In the genomic region with DNA sequence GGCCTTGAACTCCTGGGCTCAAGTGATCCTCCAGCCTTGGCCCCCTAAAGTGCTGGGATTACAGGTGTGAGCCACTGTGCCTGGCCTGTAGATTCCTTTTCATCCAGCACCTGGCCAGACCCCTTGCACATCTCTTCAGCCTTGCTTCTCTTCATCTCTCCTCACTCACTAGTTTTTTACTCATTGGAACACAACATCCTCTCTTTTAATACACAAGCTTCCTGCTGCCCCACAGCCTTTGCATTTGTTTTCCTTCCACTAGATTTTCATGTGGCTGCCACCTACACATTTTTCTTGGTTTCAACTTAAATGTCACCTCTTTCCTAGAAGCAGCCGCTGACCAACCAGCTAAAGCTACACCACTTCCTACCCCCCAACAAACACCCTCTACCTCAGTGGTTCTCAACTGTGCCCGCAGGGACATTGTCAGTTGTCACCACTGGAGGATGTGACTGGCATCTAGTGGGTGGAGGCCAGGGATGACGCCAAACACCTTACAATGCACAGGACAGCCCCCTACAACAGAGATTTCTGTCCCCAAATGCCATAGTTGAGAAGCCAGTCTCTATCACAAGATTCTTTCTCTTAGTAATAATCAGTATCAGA, we compare ENCODE assay signal across 10 cellular contexts. TPM values are rescaled to one million over a fixed set of nuclear protein-coding genes. Genes with fewer than 3 reads are reported as not detected.
A peak's percentile ranks its signal among the peaks of the same experiment; 100 is the strongest.
DNase-seq lines count a peak whose midpoint lies in the region; ATAC-seq and TF ChIP-seq lines count a peak whose summit lies in the region.
"Had no signal": no experiment of that assay in that cellular context is flagged by ENCODE, and none has a peak within 500 bp of the region (broad histone marks: within the 10 kb centered on the region; RNA-seq: fewer than 3 reads in every experiment).

No MANE protein-coding gene starts in this region.

- H3K36me3 ChIP-seq in mucosa of descending colon (ENCODE audit: low read depth) (no peaks in the 10 kb centered on the region), stomach (no peaks in the 10 kb centered on the region), psoas muscle (ENCODE audit: insufficient read depth in 1 of 2, low read depth in 1 of 2) (no peaks in the 10 kb centered on the region)

- H3K9me3 ChIP-seq in mucosa of descending colon (no peaks in the 10 kb centered on the region), stomach (no peaks in the 10 kb centered on the region), psoas muscle (no peaks in the 10 kb centered on the region)
- H3K9me3 ChIP-seq: A549, SK-N-SH had no signal

- H3K4me3 ChIP-seq in mucosa of descending colon: no peak overlapping the region
- H3K4me3 ChIP-seq in stomach: no peak overlapping the region
- H3K4me3 ChIP-seq in psoas muscle: no peak overlapping the region
- H3K4me3 ChIP-seq: A549 had no signal

- H3K27ac ChIP-seq in stomach: no peak overlapping the region
- no peak overlapping the region for H3K27ac ChIP-seq in psoas muscle
- H3K27ac ChIP-seq: A549 had no signal

- DNase-seq in activated gamma-delta T cell treated with Interleukin-2 at 50 U/mL for 16 hours (peak; percentile 61), activated gamma-delta T cell (lab: John Stamatoyannopoulos, UW) (no peak), mucosa of descending colon (no peak), stomach (peak; percentile 27), NCI-H187 treated with DMSO at 0.1 percent for 48 hours (lab: John Stamatoyannopoulos, UW) (no peak), psoas muscle (no peak)
- DNase-seq in activated CD8-positive, alpha-beta memory T cell treated with anti-CD3 and anti-CD28 coated beads for 1 hour (ENCODE audit: extremely low read depth in 1 of 2, low read depth in 1 of 2): peak; percentile 24 to 31
- DNase-seq: SK-N-SH had no signal

- no peaks in the 10 kb centered on the region for H3K27me3 ChIP-seq in stomach
- H3K27me3 ChIP-seq in psoas muscle (ENCODE audit: insufficient read depth in 3 of 3, low read length in 2 of 3): peaks cover 0 to 2% (median 0%) of the 10 kb centered on the region in 3 donors

- no peak for TF ChIP-seq CTCF in mucosa of descending colon (IDR thresholded peaks at IDR 0.05)
- no peak for TF ChIP-seq CTCF in stomach (IDR thresholded peaks at IDR 0.05)
- TF ChIP-seq CTCF in psoas muscle (IDR thresholded peaks at IDR 0.05): no peak

- H3K4me1 ChIP-seq in mucosa of descending colon (ENCODE audit: low read depth) (no peaks in the 10 kb centered on the region), stomach (no peaks in the 10 kb centered on the region), psoas muscle (no peaks in the 10 kb centered on the region)

- intact Hi-C loops in mucosa of descending colon (cut with DNase I, micrococcal nuclease): no loop called here
- intact Hi-C loops in stomach (cut with DNase I; ENCODE audit: low total_unique reads): no loop called here
- intact Hi-C loops in psoas muscle (cut with DNase I): no loop called here

- ATAC-seq in mucosa of descending colon (peak; percentile 69), psoas muscle (no peak), GM21367 (IDR thresholded peaks at IDR 0.05; ENCODE audit: unreplicated experiment) (no peak)
- ATAC-seq: A549 had no signal

- 81 to 93% (median 82%) methylated on average over 2 to 3 of the region's 3 CpGs for WGBS in stomach, 5 donors
- WGBS in psoas muscle, 3 donors: 84 to 87% (median 86%) methylated on average over 3 of the region's 3 CpGs

- TF ChIP-seq POLR2A in stomach (IDR thresholded peaks at IDR 0.05): no peak

- no peak for TF ChIP-seq EP300 in stomach (IDR thresholded peaks at IDR 0.05)

RNA-seq across cellular contexts. Expression of a gene that starts 33.7 kb away (rescaled TPM):
- total RNA-seq in mucosa of descending colon (10 to 100 TPM in 1 of 3 donors, 1 to 10 TPM in 2; 2.6 to 24.1 (median 3.9) TPM), stomach (1 to 10 TPM in 2 of 5 donors, not detected in 3; 2.0 TPM), psoas muscle (under 1 TPM in 1 of 4 donors, not detected in 3; 0.77 TPM)
- polyA plus RNA-seq in stomach (not detected), psoas muscle (under 1 TPM in 1 of 3 donors, not detected in 2; 0.01 TPM)
- polyA plus RNA-seq: SK-N-SH had no signal

Comparison
In these comparisons a context has a peak if more than half of its experiments do, and no peak if none do; other contexts are left out.
1. DNase-seq: peak in activated gamma-delta T cell treated with Interleukin-2 at 50 U/mL for 16 hours (single experiment), activated CD8-positive, alpha-beta memory T cell treated with anti-CD3 and anti-CD28 coated beads for 1 hour (2 of 2) and stomach (single experiment); none in activated gamma-delta T cell (single experiment), mucosa of descending colon (0 of 3), NCI-H187 treated with DMSO at 0.1 percent for 48 hours (single experiment) and psoas muscle (0 of 2).